In the genomic region with DNA sequence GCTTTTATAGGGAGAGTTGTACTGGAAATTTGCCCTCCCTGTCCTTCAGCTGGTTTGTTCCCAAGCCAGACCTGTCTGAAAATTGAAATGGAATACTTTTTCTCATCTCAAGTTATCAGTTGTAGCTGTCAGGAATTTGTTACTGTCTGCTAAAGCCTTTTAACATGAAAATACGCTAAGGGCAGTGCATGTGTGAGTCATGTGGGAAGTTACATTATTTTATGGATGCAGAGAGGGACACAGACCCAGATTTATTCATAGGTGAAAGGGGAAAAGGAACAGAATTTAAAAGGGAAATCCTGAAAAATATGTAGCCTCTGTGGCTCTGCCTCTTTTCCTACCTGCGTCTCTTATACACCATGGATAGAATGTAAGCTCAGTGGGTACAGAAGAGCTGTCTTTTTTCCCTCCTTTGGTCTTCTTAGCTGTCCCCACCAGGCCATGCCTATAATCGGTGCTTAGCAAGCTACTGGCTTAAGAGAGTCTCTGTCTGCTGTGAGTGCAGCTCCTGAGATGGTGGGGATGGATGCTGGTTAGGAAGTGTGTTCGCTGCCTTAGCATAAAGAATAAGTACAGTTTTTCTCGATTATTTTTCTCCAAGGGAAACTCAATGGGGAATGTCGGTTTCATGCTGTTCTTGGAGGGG, we compare ENCODE assay signal across 1 cellular context.
TF ChIP-seq lines count a peak whose summit lies in the region.

No MANE protein-coding gene starts in this region.

TF ChIP-seq in HCT116, 20 proteins besides CTCF, POLR2A, EP300 and RAD21 (continued from another document):
- TF ChIP-seq, protein P1, sequence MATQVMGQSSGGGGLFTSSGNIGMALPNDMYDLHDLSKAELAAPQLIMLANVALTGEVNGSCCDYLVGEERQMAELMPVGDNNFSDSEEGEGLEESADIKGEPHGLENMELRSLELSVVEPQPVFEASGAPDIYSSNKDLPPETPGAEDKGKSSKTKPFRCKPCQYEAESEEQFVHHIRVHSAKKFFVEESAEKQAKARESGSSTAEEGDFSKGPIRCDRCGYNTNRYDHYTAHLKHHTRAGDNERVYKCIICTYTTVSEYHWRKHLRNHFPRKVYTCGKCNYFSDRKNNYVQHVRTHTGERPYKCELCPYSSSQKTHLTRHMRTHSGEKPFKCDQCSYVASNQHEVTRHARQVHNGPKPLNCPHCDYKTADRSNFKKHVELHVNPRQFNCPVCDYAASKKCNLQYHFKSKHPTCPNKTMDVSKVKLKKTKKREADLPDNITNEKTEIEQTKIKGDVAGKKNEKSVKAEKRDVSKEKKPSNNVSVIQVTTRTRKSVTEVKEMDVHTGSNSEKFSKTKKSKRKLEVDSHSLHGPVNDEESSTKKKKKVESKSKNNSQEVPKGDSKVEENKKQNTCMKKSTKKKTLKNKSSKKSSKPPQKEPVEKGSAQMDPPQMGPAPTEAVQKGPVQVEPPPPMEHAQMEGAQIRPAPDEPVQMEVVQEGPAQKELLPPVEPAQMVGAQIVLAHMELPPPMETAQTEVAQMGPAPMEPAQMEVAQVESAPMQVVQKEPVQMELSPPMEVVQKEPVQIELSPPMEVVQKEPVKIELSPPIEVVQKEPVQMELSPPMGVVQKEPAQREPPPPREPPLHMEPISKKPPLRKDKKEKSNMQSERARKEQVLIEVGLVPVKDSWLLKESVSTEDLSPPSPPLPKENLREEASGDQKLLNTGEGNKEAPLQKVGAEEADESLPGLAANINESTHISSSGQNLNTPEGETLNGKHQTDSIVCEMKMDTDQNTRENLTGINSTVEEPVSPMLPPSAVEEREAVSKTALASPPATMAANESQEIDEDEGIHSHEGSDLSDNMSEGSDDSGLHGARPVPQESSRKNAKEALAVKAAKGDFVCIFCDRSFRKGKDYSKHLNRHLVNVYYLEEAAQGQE (IDR thresholded peaks at IDR 0.05; ENCODE audit: low read depth): no peak
- TF ChIP-seq FOSL1 (IDR thresholded peaks at IDR 0.05; ENCODE audit: low read depth) (no peak), JUND (IDR thresholded peaks at IDR 0.05) (no peak), TCF7L2 (IDR thresholded peaks at IDR 0.05; ENCODE audit: borderline replicate concordance, extremely low read depth, insufficient read depth, insufficient read length) (no peak), POLR2AphosphoS5 (IDR thresholded peaks at IDR 0.05; ENCODE audit: low read depth, low read length) (no peak), EZH2phosphoT487 (IDR thresholded peaks at IDR 0.05; ENCODE audit: borderline replicate concordance) (no peak)
